In genomic region chr12:81078469-81079196, GRCh38 we compare ENCODE assay signal across 9 cellular contexts. TPM values are rescaled to one million over a fixed set of nuclear protein-coding genes. Genes with fewer than 3 reads are reported as not detected.
DNase-seq lines count a peak whose midpoint lies in the region; ATAC-seq and TF ChIP-seq lines count a peak whose summit lies in the region.
"Had no signal": no experiment of that assay in that cellular context is flagged by ENCODE, and none has a peak within 500 bp of the region (broad histone marks: within the 10 kb centered on the region; RNA-seq: fewer than 3 reads in every experiment).

No MANE protein-coding gene starts in this region.

- peaks cover 0 to 13% (median 7%) of the 10 kb centered on the region in 7 donors for H3K9me3 Mint-ChIP-seq in CD14-positive monocyte

- TF ChIP-seq CTCF in fibroblast of lung (conservative IDR thresholded peaks at IDR 0.05 in 1 of 2, IDR thresholded peaks at IDR 0.05 in 1 of 2; ENCODE audit: low read depth in 1 of 2, low read length in 2 of 2) (no peak), CD14-positive monocyte (IDR thresholded peaks at IDR 0.05) (no peak)

- 4 to 5% methylated on average over 10 of the region's 10 CpGs for WGBS in aorta, 2 donors

- peak overlapping the region; percentile 97 for H2AFZ ChIP-seq in fibroblast of lung (ENCODE audit: low read length)

- H3K79me2 ChIP-seq in fibroblast of lung (ENCODE audit: control insufficient read depth, insufficient read depth, low read length) = no peaks in the 10 kb centered on the region

- peak; percentile 69 for ATAC-seq in aorta (ENCODE audit: low FRiP score)
- ATAC-seq in GM21529 (IDR thresholded peaks at IDR 0.05; ENCODE audit: unreplicated experiment) = no peak

- peaks cover 6% of the 10 kb centered on the region for H3K4me1 Mint-ChIP-seq in CD14-positive monocyte
- H3K4me1 Mint-ChIP-seq: central memory CD8-positive, alpha-beta T cell had no signal

- no peaks in the 10 kb centered on the region for H3K36me3 ChIP-seq in fibroblast of lung (ENCODE audit: control insufficient read depth, insufficient read depth, low read length)
- H3K36me3 ChIP-seq in mucosa of rectum (ENCODE audit: control insufficient read depth in 2 of 2, insufficient read depth in 2 of 2, low read length in 2 of 2) = no peaks in the 10 kb centered on the region
- no peaks in the 10 kb centered on the region for H3K36me3 ChIP-seq in aorta (ENCODE audit: control insufficient read depth in 1 of 2, insufficient read depth in 2 of 2, low read length in 1 of 2)

- peak; percentile 30 for DNase-seq in NCI-H82 (lab: John Stamatoyannopoulos, UW)
- no peak for DNase-seq in NCI-H82 treated with DMSO at 0.1 percent for 48 hours (lab: John Stamatoyannopoulos, UW; ENCODE audit: unreplicated experiment)
- peak; percentile 67 to 77 for DNase-seq in fibroblast of lung (ENCODE audit: low read depth in 2 of 2)
- peak in 1 of 2 donors; percentile 59 for DNase-seq in aorta
- DNase-seq in CD14-positive monocyte (ENCODE audit: low spot score) = no peak
- no peak for DNase-seq in NOMO-1 treated with dmso at 0.1 percent for 144 hours (lab: John Stamatoyannopoulos, UW; ENCODE audit: unreplicated experiment)

- peak overlapping the region; percentile 62 for H3K9ac ChIP-seq in fibroblast of lung (ENCODE audit: insufficient read depth, low read length)
- peak overlapping the region in 1 of 2 donors; percentile 54 for H3K9ac ChIP-seq in mucosa of rectum (ENCODE audit: low read depth in 1 of 2, low read length in 2 of 2)

- H3K4me2 ChIP-seq in fibroblast of lung (ENCODE audit: extremely low read depth, insufficient read depth, low read length) = peak overlapping the region; percentile 88

- H3K27me3 ChIP-seq in fibroblast of lung (ENCODE audit: control insufficient read depth, insufficient read depth, low read length) (no peaks in the 10 kb centered on the region), mucosa of rectum (ENCODE audit: control insufficient read depth in 2 of 2, insufficient read depth in 2 of 2, low read length in 2 of 2) (peaks cover 4 to 8% of the 10 kb centered on the region in 2 donors), aorta (ENCODE audit: control insufficient read depth in 1 of 2, insufficient read depth in 2 of 2, low read length in 1 of 2) (no peaks in the 10 kb centered on the region)

- no peaks in the 10 kb centered on the region for H3K36me3 Mint-ChIP-seq in CD14-positive monocyte

- H3K4me3 ChIP-seq in fibroblast of lung (replicated peaks in 1 of 4; ENCODE audit: control extremely low read depth in 1 of 4, insufficient read depth in 1 of 4, low read depth in 3 of 4, low read length in 4 of 4) (peak overlapping the region; percentile 59 to 83 (median 68)), mucosa of rectum (ENCODE audit: low read length in 2 of 2) (peak overlapping the region; percentile 44 to 69), aorta (ENCODE audit: low read length in 2 of 2) (peak overlapping the region; percentile 71 to 83)

- H3K9me3 ChIP-seq in fibroblast of lung (ENCODE audit: control insufficient read depth, insufficient read depth, low read depth, low read length) (no peaks in the 10 kb centered on the region), mucosa of rectum (ENCODE audit: control insufficient read depth in 2 of 2, low read length in 2 of 2) (no peaks in the 10 kb centered on the region), aorta (ENCODE audit: control insufficient read depth, low read length) (no peaks in the 10 kb centered on the region)

- H3K4me3 Mint-ChIP-seq in CD14-positive monocyte = peak overlapping the region in 1 of 2 donors; percentile 88
- H3K4me3 Mint-ChIP-seq: central memory CD8-positive, alpha-beta T cell had no signal

- H3K27ac ChIP-seq in fibroblast of lung (ENCODE audit: insufficient read depth, low read length) (peak overlapping the region; percentile 41), mucosa of rectum (ENCODE audit: low read depth in 2 of 2, low read length in 2 of 2) (peak overlapping the region; percentile 11 to 13), aorta (ENCODE audit: low read depth in 1 of 2, low read length in 2 of 2) (peak overlapping the region; percentile 52 to 78)

- peaks cover 7% of the 10 kb centered on the region for H3K4me1 ChIP-seq in fibroblast of lung (ENCODE audit: control insufficient read depth, extremely low read depth, insufficient read depth, low read length)
- no peaks in the 10 kb centered on the region for H3K4me1 ChIP-seq in mucosa of rectum (ENCODE audit: control insufficient read depth in 2 of 2, insufficient read depth in 2 of 2, low read length in 2 of 2)
- H3K4me1 ChIP-seq in aorta (ENCODE audit: control insufficient read depth in 1 of 2, insufficient read depth in 2 of 2, low read length in 2 of 2) = peaks cover 2 to 3% of the 10 kb centered on the region in 2 donors

- intact Hi-C loops in aorta (cut with DNase I) (no loop called here), CD14-positive monocyte (cut with micrococcal nuclease) (no loop called here)

- H4K20me1 ChIP-seq in fibroblast of lung (ENCODE audit: control insufficient read depth, extremely low read depth, insufficient read depth, low read length) = no peaks in the 10 kb centered on the region

- H3K27me3 Mint-ChIP-seq in CD14-positive monocyte (ENCODE audit: low read depth in 3 of 3) = peaks cover 24 to 38% (median 24%) of the 10 kb centered on the region in 3 donors
- H3K27me3 Mint-ChIP-seq: central memory CD8-positive, alpha-beta T cell had no signal

- no peak overlapping the region for H3K27ac Mint-ChIP-seq in CD14-positive monocyte

RNA-seq across cellular contexts. Expression of gene ACSS3, which starts 0.8 kb away (rescaled TPM):
- total RNA-seq in fibroblast of lung (32.9 and 47.4 TPM in 2 replicates), aorta (10 to 100 TPM; 20.5 to 24.6 TPM)
- polyA plus RNA-seq in fibroblast of lung (2.7 and 10.3 TPM in 2 replicates), aorta (1 to 10 TPM; 6.4 to 8.2 TPM), CD14-positive monocyte (under 1 TPM in 1 of 2 donors, not detected in 1; 0.09 TPM)
- 1.9 and 7.0 TPM in 2 replicates for polyA plus RNA-seq in fibroblast of lung (2012)
- 0.51 and 2.9 TPM in 2 replicates for polyA minus RNA-seq in fibroblast of lung (ENCODE audit: low replicate concordance)

Comparison
In these comparisons a context has a peak if more than half of its experiments do, and no peak if none do; other contexts are left out.
1. DNase-seq: peak in NCI-H82 (single experiment) and fibroblast of lung (2 of 2); none in NCI-H82 treated with DMSO at 0.1 percent for 48 hours (single experiment), CD14-positive monocyte (single experiment) and NOMO-1 treated with dmso at 0.1 percent for 144 hours (single experiment).
2. H3K27ac ChIP-seq: peak in every context shown above with its lines; median percentile 65 in aorta; 41 in fibroblast of lung; 12 in mucosa of rectum.
3. Peak in every context shown above with its lines, with median percentiles within 50 percentile points of each other: H3K4me3 ChIP-seq.